ENCODE assay signal across 9 cellular contexts in genomic region chr6:161029195-161029809, GRCh38.
DNase-seq lines count a peak whose midpoint lies in the region; ATAC-seq and TF ChIP-seq lines count a peak whose summit lies in the region.
"Had no signal": no experiment of that assay in that cellular context is flagged by ENCODE, and none has a peak within 500 bp of the region (broad histone marks: within the 10 kb centered on the region; RNA-seq: fewer than 3 reads in every experiment).

No MANE protein-coding gene starts in this region.

- H3K4me2 ChIP-seq in SU-DHL-6 (ENCODE audit: low read depth, low read length, poor library complexity, severe bottlenecking): peak overlapping the region; percentile 23

- H2AFZ ChIP-seq in SU-DHL-6 (ENCODE audit: low read depth, low read length, severe bottlenecking): no peak overlapping the region

- H3K9me3 ChIP-seq in SU-DHL-6 (ENCODE audit: insufficient read depth, low read length): no peaks in the 10 kb centered on the region

- H3K27ac ChIP-seq in SU-DHL-6 (ENCODE audit: low read depth, low read length): no peak overlapping the region
- H3K27ac ChIP-seq: VCaP had no signal

- H3K4me3 ChIP-seq in SU-DHL-6 (ENCODE audit: insufficient read depth, low read length, poor library complexity, severe bottlenecking): no peak overlapping the region

- TF ChIP-seq CTCF in SU-DHL-6 (IDR thresholded peaks at IDR 0.05; ENCODE audit: insufficient read depth, low read length, poor library complexity, severe bottlenecking): no peak

- H3F3A ChIP-seq in SU-DHL-6 (ENCODE audit: insufficient read depth): no peaks in the 10 kb centered on the region

- H3K9me2 ChIP-seq in SU-DHL-6 (replicated peaks; ENCODE audit: insufficient read depth, low read length): no peaks in the 10 kb centered on the region

- H3K79me2 ChIP-seq in SU-DHL-6 (ENCODE audit: insufficient read depth, low read length): peaks cover 17% of the 10 kb centered on the region; the same call in 1 of the 2 replicates

- peaks cover 28% of the 10 kb centered on the region for H4K20me1 ChIP-seq in SU-DHL-6 (ENCODE audit: low read depth, low read length)

- ATAC-seq in GM18868 (IDR thresholded peaks at IDR 0.05; ENCODE audit: unreplicated experiment) (peak; percentile 83), HG02798 (IDR thresholded peaks at IDR 0.05; ENCODE audit: poor library complexity, unreplicated experiment) (peak; percentile 85)

- no peaks in the 10 kb centered on the region for H3K36me3 ChIP-seq in SU-DHL-6 (ENCODE audit: low read length)

- H3K9ac ChIP-seq in SU-DHL-6 (ENCODE audit: low read length): no peak overlapping the region

- H3K27me3 ChIP-seq in SU-DHL-6 (ENCODE audit: low read length): no peaks in the 10 kb centered on the region

- DNase-seq in non-pigmented ciliary epithelial cell (ENCODE audit: low read depth) (peak; percentile 76), T1000 (lab: John Stamatoyannopoulos, UW) (no peak), iPS-NIHi7 (ENCODE audit: extremely low spot score) (no peak)
- no peak for DNase-seq in stimulated activated CD4-positive, alpha-beta T cell treated with anti-CD3 and anti-CD28 coated beads, Interleukin-4, amount 100 ng/mL, for 1 hour
- no peak for DNase-seq in activated CD4-positive, CD25-positive, alpha-beta regulatory T cell (lab: John Stamatoyannopoulos, UW)
